In genomic region chr16:19432429-19432828, GRCh38 we compare ENCODE assay signal across 17 cellular contexts. TPM values are rescaled to one million over a fixed set of nuclear protein-coding genes. Genes with fewer than 3 reads are reported as not detected.
A peak's percentile ranks its signal among the peaks of the same experiment; 100 is the strongest.
DNase-seq lines count a peak whose midpoint lies in the region; ATAC-seq and TF ChIP-seq lines count a peak whose summit lies in the region.
"Had no signal": no experiment of that assay in that cellular context is flagged by ENCODE, and none has a peak within 500 bp of the region (broad histone marks: within the 10 kb centered on the region; RNA-seq: fewer than 3 reads in every experiment).

No MANE protein-coding gene starts in this region.

- H3K27me3 ChIP-seq in left lung (no peaks in the 10 kb centered on the region), smooth muscle cell (ENCODE audit: low read depth) (no peaks in the 10 kb centered on the region)

- no peak overlapping the region for H3K4me3 ChIP-seq in LNCaP clone FGC (ENCODE audit: low read depth, low read length)
- no peak overlapping the region for H3K4me3 ChIP-seq in left lung
- no peak overlapping the region for H3K4me3 ChIP-seq in smooth muscle cell

- TF ChIP-seq CTCF in LNCaP clone FGC (IDR thresholded peaks at IDR 0.05; ENCODE audit: control insufficient read depth, extremely low read depth, insufficient read depth) = no peak
- TF ChIP-seq CTCF in left lung (IDR thresholded peaks at IDR 0.05) = no peak
- TF ChIP-seq CTCF in smooth muscle cell (IDR thresholded peaks at IDR 0.05; ENCODE audit: borderline replicate concordance, insufficient read depth, poor library complexity, severe bottlenecking) = no peak

- H3K27ac ChIP-seq in left lung (peak overlapping the region; percentile 44 to 71), smooth muscle cell (ENCODE audit: low read depth) (no peak overlapping the region)

- H3K36me3 ChIP-seq in left lung (peaks cover 0 to 8% of the 10 kb centered on the region in 2 donors), smooth muscle cell (ENCODE audit: low read depth) (no peaks in the 10 kb centered on the region)

- H3K9me3 ChIP-seq in left lung (no peaks in the 10 kb centered on the region), smooth muscle cell (replicated peaks; ENCODE audit: low read depth) (no peaks in the 10 kb centered on the region)

- DNase-seq in COR-L47 (lab: John Stamatoyannopoulos, UW) (peak; percentile 15), LNCaP clone FGC (ENCODE audit: low read depth) (peak; percentile 70), OCI-M1 (lab: John Stamatoyannopoulos, UW) (peak; percentile 25), left lung (no peak), NCI-H226 (no peak), smooth muscle cell (lab: John Stamatoyannopoulos, UW; ENCODE audit: unreplicated experiment) (no peak)
- DNase-seq: activated naive CD4-positive, alpha-beta T cell; cortex of kidney; glutamatergic neuron; IMR-90; Right ventricle myocardium superior; stimulated activated CD4-positive, alpha-beta T cell treated with anti-CD3 and anti-CD28 coated beads, Interleukin-1b, Interleukin-23, amount 100 ng/mL, for 48 hours had no signal

- no peak overlapping the region for H2AFZ ChIP-seq in smooth muscle cell (ENCODE audit: low read depth)

- no peak overlapping the region for H3K4me2 ChIP-seq in smooth muscle cell

- H3F3A ChIP-seq in smooth muscle cell (ENCODE audit: low read depth) = no peaks in the 10 kb centered on the region

- ATAC-seq in left lung = peak; percentile 59
- no peak for ATAC-seq in HG03108 (IDR thresholded peaks at IDR 0.05; ENCODE audit: unreplicated experiment)
- no peak for ATAC-seq in HG03139 (IDR thresholded peaks at IDR 0.05; ENCODE audit: unreplicated experiment)
- ATAC-seq: activated CD4-positive, CD25-positive, alpha-beta regulatory T cell treated with anti-CD3 and anti-CD28 coated beads, Interleukin-2, amount 50 U/mL, for 24 hours; natural killer cell treated with Interleukin-12 subunit alpha and Interleukin-12 subunit beta and Interleukin-15 and Interleukin-18, amount 100 ng/mL, for 72 hours had no signal

- H3K4me1 ChIP-seq in left lung = peaks cover 4 to 15% of the 10 kb centered on the region in 2 donors
- H3K4me1 ChIP-seq in smooth muscle cell (ENCODE audit: low read depth) = no peaks in the 10 kb centered on the region

- H3K79me2 ChIP-seq in smooth muscle cell (ENCODE audit: low read depth) = no peaks in the 10 kb centered on the region

- H3K9ac ChIP-seq in smooth muscle cell (ENCODE audit: low read depth) = no peak overlapping the region

- H4K20me1 ChIP-seq in smooth muscle cell (ENCODE audit: low read depth) = no peaks in the 10 kb centered on the region

- intact Hi-C loops in left lung (cut with DNase I) = no loop called here

RNA-seq across cellular contexts. Expression of gene TMC5, which starts 14.7 kb away (rescaled TPM):
- 100 to 1,000 TPM in 1 of 2 donors, 10 to 100 TPM in 1; 78.8 to 105 TPM for total RNA-seq in left lung
- 0.18 TPM in 1 of 2 replicates, not detected in the other for total RNA-seq in smooth muscle cell
- polyA plus RNA-seq in smooth muscle cell = not detected in 2 replicates
- total RNA-seq: CD4-positive, CD25-positive, alpha-beta regulatory T cell; IMR-90; natural killer cell treated with Interleukin-12 subunit alpha and Interleukin-12 subunit beta and Interleukin-15 and Interleukin-18, amount 100 ng/mL, for 72 hours; Right ventricle myocardium superior had no signal
- polyA plus RNA-seq: CD4-positive, CD25-positive, alpha-beta regulatory T cell; IMR-90 had no signal

Comparison
In these comparisons a context has a peak if more than half of its experiments do, and no peak if none do; other contexts are left out.
1. DNase-seq: peak in COR-L47 (single experiment), LNCaP clone FGC (single experiment) and OCI-M1 (single experiment); none in left lung (0 of 2), NCI-H226 (single experiment) and smooth muscle cell (single experiment).
2. RNA of gene TMC5, which starts 14.7 kb away (total RNA-seq): 78.8 to 105 TPM in left lung; 0.18 TPM in smooth muscle cell; every median in the first group is over 10 times any median in the second.